ENCODE assay signal across 38 cellular contexts in the genomic region with DNA sequence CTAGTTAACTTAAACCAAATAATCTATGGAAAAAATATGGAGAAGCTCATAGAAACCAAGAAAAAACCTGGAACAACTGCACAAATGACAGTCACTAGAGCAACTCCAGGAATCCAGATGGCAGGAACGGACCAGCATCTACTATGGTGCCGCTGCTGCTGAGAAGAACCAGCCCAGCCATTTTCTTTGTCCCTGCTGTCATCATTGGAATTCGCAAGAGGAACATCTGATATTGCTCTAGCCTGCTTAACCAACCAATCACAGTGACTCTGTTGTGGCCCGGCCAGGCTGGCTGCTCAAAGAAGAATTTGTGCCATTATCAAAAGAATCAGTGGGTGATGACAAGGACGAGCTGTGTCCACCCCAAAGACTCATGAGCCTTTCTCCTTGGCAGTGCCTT.
"Had no signal": no experiment of that assay in that cellular context is flagged by ENCODE, and none has a peak within 500 bp of the region (broad histone marks: within the 10 kb centered on the region; RNA-seq: fewer than 3 reads in every experiment).

No MANE protein-coding gene starts in this region.

- H3K27me3 ChIP-seq: adrenal gland, ascending aorta, body of pancreas, brain microvascular endothelial cell, breast epithelium had no signal

- H3K27ac ChIP-seq: adrenal gland, ascending aorta, body of pancreas, brain microvascular endothelial cell, breast epithelium, cardiac muscle cell had no signal

- H3K36me3 Mint-ChIP-seq: activated naive CD4-positive, alpha-beta T cell treated with anti-CD3 and anti-CD28 coated beads, Interleukin-2, amount 10 ng/mL, durations not matched to agents 7 days and 5 days; activated naive CD4-positive, alpha-beta T cell treated with anti-CD3 and anti-CD28 coated beads, Interleukin-2, amount 50 U/mL, for 24 hours; activated naive CD4-positive, alpha-beta T cell treated with anti-CD3 and anti-CD28 coated beads, Interleukin-2, amount 50 U/mL, for 72 hours; activated naive CD8-positive, alpha-beta T cell treated with anti-CD3 and anti-CD28 coated beads for 36 hours; activated naive CD8-positive, alpha-beta T cell treated with anti-CD3 and anti-CD28 coated beads, Interleukin-2, amount 10 ng/mL, durations not matched to agents 7 days and 5 days; brain had no signal

- H3K4me3 ChIP-seq: adrenal gland, ascending aorta, body of pancreas, breast epithelium, cardiac muscle cell had no signal

- H3K4me1 ChIP-seq: adrenal gland, ascending aorta, body of pancreas, breast epithelium had no signal

- H3K9me3 Mint-ChIP-seq: activated naive CD4-positive, alpha-beta T cell treated with anti-CD3 and anti-CD28 coated beads for 36 hours; activated naive CD4-positive, alpha-beta T cell treated with anti-CD3 and anti-CD28 coated beads, Interleukin-2, amount 10 ng/mL, durations not matched to agents 7 days and 5 days; activated naive CD4-positive, alpha-beta T cell treated with anti-CD3 and anti-CD28 coated beads, Interleukin-2, amount 50 U/mL, for 24 hours; activated naive CD4-positive, alpha-beta T cell treated with anti-CD3 and anti-CD28 coated beads, Interleukin-2, amount 50 U/mL, for 72 hours; activated naive CD8-positive, alpha-beta T cell treated with anti-CD3 and anti-CD28 coated beads for 36 hours; activated naive CD8-positive, alpha-beta T cell treated with anti-CD3 and anti-CD28 coated beads, Interleukin-2, amount 10 ng/mL, durations not matched to agents 7 days and 5 days; activated naive CD8-positive, alpha-beta T cell treated with anti-CD3 and anti-CD28 coated beads, Interleukin-2, amount 50 U/mL, for 24 hours; activated T-cell treated with anti-CD3 and anti-CD28 coated beads, Interleukin-2, amount 50 U/mL, for 24 hours; activated T-cell treated with anti-CD3 and anti-CD28 coated beads, Interleukin-2, amount 50 U/mL, for 4 hours; activated T-cell treated with anti-CD3 and anti-CD28 coated beads, Interleukin-2, amount 50 U/mL, for 72 hours; activated T-helper 1 cell treated with anti-CD3 and anti-CD28 coated beads, Interleukin-12 subunit alpha, Interleukin-12 subunit beta, Interleukin-2, Interleukin-4 antibody, amounts not matched to agents 30 ng/mL and 10 ng/mL and 1 ng/mL, durations not matched to agents 14 hours and 24 hours and 36 hours; activated T-helper 17 cell treated with anti-CD3 and anti-CD28 coated beads, Interleukin-2, amount 50 U/mL, for 72 hours; activated T-helper 2 cell treated with anti-CD3 and anti-CD28 coated beads, Interferon-gamma antibody, Interleukin-2, Interleukin-4, amounts not matched to agents 10 μg/mL and 5 μg/mL and 100 μg/mL, durations not matched to agents 14 hours and 24 hours and 36 hours; central memory CD8-positive, alpha-beta T cell had no signal

- DNase-seq: activated effector memory CD4-positive, alpha-beta T cell treated with anti-CD3 and anti-CD28 coated beads, Interleukin-2, amount 50 U/mL, for 16 hours; activated effector memory CD4-positive, alpha-beta T cell treated with Interleukin-2 at 50 U/mL for 16 hours; activated gamma-delta T cell; activated gamma-delta T cell treated with Interleukin-2 at 50 U/mL for 16 hours; activated naive CD4-positive, alpha-beta T cell; activated naive CD4-positive, alpha-beta T cell treated with anti-CD3 and anti-CD28 coated beads for 36 hours; activated naive CD4-positive, alpha-beta T cell treated with anti-CD3 and anti-CD28 coated beads, Interleukin-2, amount 10 ng/mL, durations not matched to agents 7 days and 5 days; activated naive CD4-positive, alpha-beta T cell treated with anti-CD3 and anti-CD28 coated beads, Interleukin-2, amount 50 U/mL, for 16 hours; activated naive CD4-positive, alpha-beta T cell treated with Interleukin-2 at 50 U/mL for 16 hours; activated naive CD8-positive, alpha-beta T cell treated with anti-CD3 and anti-CD28 coated beads for 36 hours; activated naive CD8-positive, alpha-beta T cell treated with anti-CD3 and anti-CD28 coated beads, Interleukin-2, amount 10 ng/mL, durations not matched to agents 7 days and 5 days; activated naive CD8-positive, alpha-beta T cell treated with anti-CD3 and anti-CD28 coated beads, Interleukin-2, amount 50 U/mL, for 24 hours; activated T-cell treated with anti-CD3 and anti-CD28 coated beads, Interleukin-2, amount 50 U/mL, for 1 hour; activated T-cell treated with anti-CD3 and anti-CD28 coated beads, Interleukin-2, amount 50 U/mL, for 24 hours; activated T-cell treated with anti-CD3 and anti-CD28 coated beads, Interleukin-2, amount 50 U/mL, for 4 hours; activated T-cell treated with anti-CD3 and anti-CD28 coated beads, Interleukin-2, amount 50 U/mL, for 48 hours; activated T-cell treated with anti-CD3 and anti-CD28 coated beads, Interleukin-2, amount 50 U/mL, for 72 hours; adrenal gland; amniotic stem cell; amygdala; anterior cingulate cortex; aorta; body of pancreas; brain microvascular endothelial cell; caudate nucleus; central memory CD4-positive, alpha-beta T cell; cerebellar nuclear complex had no signal

- H3K36me3 ChIP-seq: adrenal gland, ascending aorta, brain microvascular endothelial cell, breast epithelium, cardiac muscle cell had no signal

- H3K4me1 Mint-ChIP-seq: activated naive CD4-positive, alpha-beta T cell treated with anti-CD3 and anti-CD28 coated beads, Interleukin-2, amount 10 ng/mL, durations not matched to agents 7 days and 5 days; activated naive CD4-positive, alpha-beta T cell treated with anti-CD3 and anti-CD28 coated beads, Interleukin-2, amount 50 U/mL, for 24 hours; activated naive CD8-positive, alpha-beta T cell treated with anti-CD3 and anti-CD28 coated beads for 36 hours; activated naive CD8-positive, alpha-beta T cell treated with anti-CD3 and anti-CD28 coated beads, Interleukin-2, amount 50 U/mL, for 24 hours; activated T-helper 17 cell treated with anti-CD3 and anti-CD28 coated beads, Interleukin-2, amount 50 U/mL, for 72 hours; brain; central memory CD8-positive, alpha-beta T cell had no signal

- H3K9me3 ChIP-seq: adrenal gland, ascending aorta, body of pancreas, breast epithelium had no signal

- H3K27ac Mint-ChIP-seq: activated naive CD4-positive, alpha-beta T cell treated with anti-CD3 and anti-CD28 coated beads for 36 hours; activated naive CD4-positive, alpha-beta T cell treated with anti-CD3 and anti-CD28 coated beads, Interleukin-2, amount 10 ng/mL, durations not matched to agents 7 days and 5 days; activated naive CD4-positive, alpha-beta T cell treated with anti-CD3 and anti-CD28 coated beads, Interleukin-2, amount 50 U/mL, for 24 hours; activated naive CD4-positive, alpha-beta T cell treated with anti-CD3 and anti-CD28 coated beads, Interleukin-2, amount 50 U/mL, for 72 hours; activated naive CD8-positive, alpha-beta T cell; activated naive CD8-positive, alpha-beta T cell treated with anti-CD3 and anti-CD28 coated beads for 36 hours; activated naive CD8-positive, alpha-beta T cell treated with anti-CD3 and anti-CD28 coated beads, Interleukin-2, amount 10 ng/mL, durations not matched to agents 7 days and 5 days; activated naive CD8-positive, alpha-beta T cell treated with anti-CD3 and anti-CD28 coated beads, Interleukin-2, amount 50 U/mL, for 24 hours; activated T-cell treated with anti-CD3 and anti-CD28 coated beads, Interleukin-2, amount 50 U/mL, for 24 hours; activated T-cell treated with anti-CD3 and anti-CD28 coated beads, Interleukin-2, amount 50 U/mL, for 72 hours; activated T-helper 1 cell treated with anti-CD3 and anti-CD28 coated beads, Interleukin-12 subunit alpha, Interleukin-12 subunit beta, Interleukin-2, Interleukin-4 antibody, amounts not matched to agents 30 ng/mL and 10 ng/mL and 1 ng/mL, durations not matched to agents 14 hours and 24 hours and 36 hours; activated T-helper 17 cell treated with anti-CD3 and anti-CD28 coated beads, Interleukin-2, amount 50 U/mL, for 72 hours; activated T-helper 2 cell treated with anti-CD3 and anti-CD28 coated beads, Interferon-gamma antibody, Interleukin-2, Interleukin-4, amounts not matched to agents 10 μg/mL and 5 μg/mL and 100 μg/mL, durations not matched to agents 14 hours and 24 hours and 36 hours; brain had no signal

- H3K4me3 Mint-ChIP-seq: activated naive CD4-positive, alpha-beta T cell treated with anti-CD3 and anti-CD28 coated beads for 36 hours; activated naive CD4-positive, alpha-beta T cell treated with anti-CD3 and anti-CD28 coated beads, Interleukin-2, amount 10 ng/mL, durations not matched to agents 7 days and 5 days; activated naive CD4-positive, alpha-beta T cell treated with anti-CD3 and anti-CD28 coated beads, Interleukin-2, amount 50 U/mL, for 24 hours; activated naive CD8-positive, alpha-beta T cell; activated naive CD8-positive, alpha-beta T cell treated with anti-CD3 and anti-CD28 coated beads for 36 hours; activated naive CD8-positive, alpha-beta T cell treated with anti-CD3 and anti-CD28 coated beads, Interleukin-2, amount 10 ng/mL, durations not matched to agents 7 days and 5 days; activated naive CD8-positive, alpha-beta T cell treated with anti-CD3 and anti-CD28 coated beads, Interleukin-2, amount 50 U/mL, for 24 hours; activated T-cell treated with anti-CD3 and anti-CD28 coated beads, Interleukin-2, amount 50 U/mL, for 24 hours; activated T-cell treated with anti-CD3 and anti-CD28 coated beads, Interleukin-2, amount 50 U/mL, for 4 hours; activated T-cell treated with anti-CD3 and anti-CD28 coated beads, Interleukin-2, amount 50 U/mL, for 72 hours; activated T-helper 1 cell treated with anti-CD3 and anti-CD28 coated beads, Interleukin-12 subunit alpha, Interleukin-12 subunit beta, Interleukin-2, Interleukin-4 antibody, amounts not matched to agents 30 ng/mL and 10 ng/mL and 1 ng/mL, durations not matched to agents 14 hours and 24 hours and 36 hours; activated T-helper 17 cell treated with anti-CD3 and anti-CD28 coated beads, Interleukin-2, amount 50 U/mL, for 72 hours; brain; central memory CD8-positive, alpha-beta T cell had no signal
